In genomic region chr15:47717036-47717611, GRCh38 we compare ENCODE assay signal across 8 cellular contexts. TPM values are rescaled to one million over a fixed set of nuclear protein-coding genes. Genes with fewer than 3 reads are reported as not detected.
DNase-seq lines count a peak whose midpoint lies in the region; ATAC-seq and TF ChIP-seq lines count a peak whose summit lies in the region.

Gene SEMA6D (plus strand): TSS chr15:47717505. CDS start chr15:47759799, 42,294 bp downstream.

- H2BK15ac ChIP-seq in mesendoderm (replicated peaks; ENCODE audit: low read depth), result peak within 1 kb of the TSS; percentile 4

- peak within 1 kb of the TSS; percentile 6 for H3K4me2 ChIP-seq in mesendoderm (ENCODE audit: low read length)

- no peak within 1 kb of the TSS for H4K8ac ChIP-seq in mesendoderm (ENCODE audit: low read depth, low read length)

- BruUV-seq in Panc1 (replicated peaks; lab: Mats Ljungman, UMichigan), result no TSS peak

- H3K4ac ChIP-seq in mesendoderm (ENCODE audit: low read depth, low read length), result peak within 1 kb of the TSS; percentile 38

- POLR2A ChIA-PET in Panc1 (lab: Charles Lee), result interaction anchor here (0.6 to 0.7 kb wide), 2 partner anchors 100 to 509 kb away, joined by 3 to 4 read pairs; no protein-coding TSS in a partner anchor

- H3K4me3 ChIP-seq in ACC112 (ENCODE audit: low read depth, low read length) (peak within 1 kb of the TSS; percentile 79), Panc1 (ENCODE audit: low read depth in 2 of 2, low read length in 2 of 2) (peak within 1 kb of the TSS; percentile 34 to 40), esophagus muscularis mucosa (peak within 1 kb of the TSS; percentile 61 to 81 (median 70)), mesendoderm (ENCODE audit: low read length) (peak within 1 kb of the TSS; percentile 74), tibial nerve (peak within 1 kb of the TSS; percentile 66 to 82 (median 72))

- under 1% methylated on average over 9 of the region's 40 CpGs for WGBS in esophagus muscularis mucosa
- WGBS in mesendoderm (ENCODE audit: extremely low coverage, insufficient coverage, low lambda C conversion rate), result no CpG with 5 or more reads among the region's 40 CpGs
- WGBS in tibial nerve, 2 donors, result 1 to 2% methylated on average over 22 to 40 of the region's 40 CpGs

- no peaks in the 10 kb centered on the region for H3K9me3 ChIP-seq in Panc1 (ENCODE audit: control insufficient read depth, insufficient read depth, low read depth, low read length)
- H3K9me3 ChIP-seq in esophagus muscularis mucosa, result no peaks in the 10 kb centered on the region
- no peaks in the 10 kb centered on the region for H3K9me3 ChIP-seq in tibial nerve

- H2BK5ac ChIP-seq in mesendoderm (ENCODE audit: low read length), result peak within 1 kb of the TSS; percentile 70

- CTCF ChIA-PET in Panc1 (lab: Charles Lee), result no interaction called here

- H3K4me1 ChIP-seq in ACC112 (ENCODE audit: control insufficient read depth, insufficient read depth, low read length, unreplicated experiment), result no peaks in the 10 kb centered on the region
- no peaks in the 10 kb centered on the region for H3K4me1 ChIP-seq in Panc1 (ENCODE audit: control insufficient read depth, insufficient read depth, low read length)
- H3K4me1 ChIP-seq in esophagus muscularis mucosa, result peaks cover 22 to 60% (median 45%) of the 10 kb centered on the region in 4 donors
- H3K4me1 ChIP-seq in mesendoderm (ENCODE audit: control insufficient read depth, low read depth, low read length), result peaks cover 8% of the 10 kb centered on the region
- H3K4me1 ChIP-seq in tibial nerve, result peaks cover 0 to 52% (median 9%) of the 10 kb centered on the region in 4 donors

- intact Hi-C loops in Panc1 (cut with micrococcal nuclease; ENCODE audit: unreplicated experiment) (loop anchor here (10.0 kb wide), 1 partner anchor 268 kb away; no protein-coding TSS in a partner anchor), esophagus muscularis mucosa (cut with DNase I) (loop anchor here (10.0 kb wide), 1 partner anchor 522 kb away; no protein-coding TSS in a partner anchor)

- TF ChIP-seq POLR2A in esophagus muscularis mucosa (IDR thresholded peaks at IDR 0.05; ENCODE audit: low read depth) (no peak), tibial nerve (IDR thresholded peaks at IDR 0.05) (peak in 1 of 2 donors; percentile 41)

- peak within 1 kb of the TSS; percentile 90 for H3K56ac ChIP-seq in mesendoderm (ENCODE audit: low read length)

- H3K23ac ChIP-seq in mesendoderm (ENCODE audit: low read length), result no peak within 1 kb of the TSS

- H3K27ac ChIP-seq in ACC112 (ENCODE audit: low read depth, low read length), result no peak within 1 kb of the TSS
- no peak within 1 kb of the TSS for H3K27ac ChIP-seq in Panc1 (ENCODE audit: low read length)
- H3K27ac ChIP-seq in esophagus muscularis mucosa (replicated peaks in 1 of 4), result peak within 1 kb of the TSS; percentile 64 to 89 (median 82)
- H3K27ac ChIP-seq in mesendoderm (ENCODE audit: low read depth, low read length), result peak within 1 kb of the TSS; percentile 35
- H3K27ac ChIP-seq in tibial nerve, result peak within 1 kb of the TSS; percentile 54 to 91 (median 86)

- H3K9ac ChIP-seq in mesendoderm (ENCODE audit: low read length), result peak within 1 kb of the TSS; percentile 80

- peaks cover 67% of the 10 kb centered on the region for H3K27me3 ChIP-seq in ACC112 (ENCODE audit: insufficient read depth, low read length)
- H3K27me3 ChIP-seq in Panc1 (ENCODE audit: control insufficient read depth, insufficient read depth, low read length), result peaks cover 20% of the 10 kb centered on the region
- peaks cover 0 to 7% (median 0%) of the 10 kb centered on the region in 4 donors for H3K27me3 ChIP-seq in esophagus muscularis mucosa
- H3K27me3 ChIP-seq in mesendoderm (ENCODE audit: insufficient read depth, low read length, poor library complexity), result no peaks in the 10 kb centered on the region
- no peaks in the 10 kb centered on the region for H3K27me3 ChIP-seq in tibial nerve

- H3K36me3 ChIP-seq in ACC112 (ENCODE audit: insufficient read depth, low read length), result no peaks in the 10 kb centered on the region
- no peaks in the 10 kb centered on the region for H3K36me3 ChIP-seq in Panc1 (ENCODE audit: control insufficient read depth, insufficient read depth, low read length)
- no peaks in the 10 kb centered on the region for H3K36me3 ChIP-seq in esophagus muscularis mucosa
- H3K36me3 ChIP-seq in mesendoderm (ENCODE audit: control insufficient read depth, insufficient read depth, low read length), result no peaks in the 10 kb centered on the region
- H3K36me3 ChIP-seq in tibial nerve, result no peaks in the 10 kb centered on the region

- no peak within 1 kb of the TSS for H4K5ac ChIP-seq in mesendoderm (ENCODE audit: low read length)

- DNase-seq in HT-29 (ENCODE audit: low spot score) (peak; percentile 5), Panc1 (ENCODE audit: low read depth, low spot score) (no peak), esophagus muscularis mucosa (ENCODE audit: extremely low spot score) (no peak), mesendoderm (peak; percentile 94), tibial nerve (ENCODE audit: low spot score in 2 of 2) (peak; percentile 62 to 64), GDM1 (lab: John Stamatoyannopoulos, UW) (no peak), GM19240 (ENCODE audit: insufficient read length, low spot score) (no peak)

- peak; percentile 44 for TF ChIP-seq CTCF in Panc1 (IDR thresholded peaks at IDR 0.05)
- peak; percentile 27 to 48 (median 30) for TF ChIP-seq CTCF in esophagus muscularis mucosa (IDR thresholded peaks at IDR 0.05)
- TF ChIP-seq CTCF in tibial nerve (IDR thresholded peaks at IDR 0.05), result peak; percentile 25 to 69 (median 64)

- H2AFZ ChIP-seq in ACC112 (ENCODE audit: low read length, unreplicated experiment), result peak within 1 kb of the TSS; percentile 81

- TF ChIP-seq EP300 in esophagus muscularis mucosa (IDR thresholded peaks at IDR 0.05), result no peak
- TF ChIP-seq EP300 in tibial nerve (IDR thresholded peaks at IDR 0.05), result peak in 1 of 2 donors; percentile 61

- no peak within 1 kb of the TSS for H2AK5ac ChIP-seq in mesendoderm (ENCODE audit: low read length)

- H3K79me2 ChIP-seq in ACC112 (ENCODE audit: control insufficient read depth, insufficient read depth, low read length, unreplicated experiment), result no peaks in the 10 kb centered on the region
- H3K79me2 ChIP-seq in mesendoderm (ENCODE audit: control insufficient read depth, insufficient read depth, low read length), result peaks cover 2% of the 10 kb centered on the region

- ATAC-seq in Panc1, result peak; percentile 82

- no peak within 1 kb of the TSS for H2BK120ac ChIP-seq in mesendoderm (ENCODE audit: low read depth, low read length)

- in situ Hi-C loops in Panc1 (cut with HindIII; ENCODE audit: low pct_unique_long_range_greater_than_20kb, low sequenced_read_pairs), result no loop called here

- no peaks in the 10 kb centered on the region for H3K79me1 ChIP-seq in mesendoderm (ENCODE audit: low read length)

- peak within 1 kb of the TSS; percentile 94 for H3K18ac ChIP-seq in mesendoderm (ENCODE audit: low read length)

RNA-seq across cellular contexts. Expression of gene SEMA6D, which starts in this region (rescaled TPM):
- total RNA-seq in HT-29 (2014; rRNA removed; shearing (Covaris generic)), result not detected in 2 replicates
- total RNA-seq in Panc1 (2021; ENCODE audit: unreplicated experiment), result 0.03 TPM
- polyA plus RNA-seq in Panc1 (2012; ENCODE audit: insufficient read length), result not detected
- 1 to 10 TPM; 2.1 to 5.2 (median 3.8) TPM for total RNA-seq in esophagus muscularis mucosa
- 1.9 TPM for polyA plus RNA-seq in mesendoderm (2013, experiment 1 of 2)
- polyA plus RNA-seq in mesendoderm (2013, experiment 2 of 2), result 1.6 TPM
- total RNA-seq in tibial nerve, result 10 to 100 TPM; 15.7 to 55.7 (median 17.8) TPM

Comparison
In these comparisons a context has a peak if more than half of its experiments do, and no peak if none do; other contexts are left out.
1. Peak in DNase-seq in HT-29; RNA of the gene not detected or under 1 TPM.
2. Peak in ATAC-seq and H3K4me3 ChIP-seq in Panc1; RNA of the gene not detected or under 1 TPM.
3. H3K27ac ChIP-seq: peak in esophagus muscularis mucosa (4 of 4), mesendoderm (single experiment) and tibial nerve (4 of 4); none in ACC112 (single experiment) and Panc1 (single experiment).
4. DNase-seq: peak in mesendoderm (single experiment) and tibial nerve (2 of 2); none in Panc1 (single experiment), esophagus muscularis mucosa (single experiment), GDM1 (single experiment) and GM19240 (single experiment).
5. Peak in every context shown above with its lines, with median percentiles within 50 percentile points of each other: H3K4me3 ChIP-seq and CTCF ChIP-seq.